ENCODE assay signal across 8 cellular contexts in the genomic region with DNA sequence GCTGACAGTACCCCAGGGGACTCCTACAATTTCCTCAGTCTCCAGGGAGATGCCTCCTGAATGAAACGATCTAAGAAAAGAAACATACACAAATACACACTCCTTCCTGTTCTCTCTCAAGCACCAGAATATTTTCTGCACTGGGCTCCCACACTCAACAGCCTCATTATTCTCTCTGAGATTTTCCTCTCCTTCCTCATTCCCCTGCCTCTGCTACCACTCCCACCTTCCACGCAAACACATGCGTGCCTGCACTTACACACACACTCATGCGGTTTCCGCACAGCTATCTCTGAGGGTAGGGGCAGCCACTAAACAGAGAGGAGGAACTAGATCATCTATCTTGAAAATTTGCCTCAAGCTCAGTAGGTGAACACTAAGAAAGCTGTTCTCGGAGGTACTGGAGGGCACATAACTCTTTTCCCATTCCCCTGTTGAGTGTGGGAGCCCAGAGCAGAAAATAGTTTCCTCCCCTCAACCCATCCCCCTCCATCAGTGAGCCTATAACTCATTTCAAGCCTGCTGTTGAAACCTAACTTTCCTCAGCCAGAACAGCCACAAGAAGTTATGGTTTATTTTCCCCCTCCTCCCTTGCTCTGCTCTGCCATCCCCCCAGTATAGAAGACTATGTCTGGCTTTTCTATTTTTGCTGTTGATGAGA. TPM values are rescaled to one million over a fixed set of nuclear protein-coding genes. Genes with fewer than 3 reads are reported as not detected.
DNase-seq lines count a peak whose midpoint lies in the region; ATAC-seq, FAIRE-seq and TF ChIP-seq lines count a peak whose summit lies in the region.

No MANE protein-coding gene starts in this region.

- intact Hi-C loops in sigmoid colon (cut with DNase I), result no loop called here

- DNase-seq in CMK (ENCODE audit: low read depth) (peak; percentile 45), left lobe of liver (ENCODE audit: low spot score) (no peak), islet precursor cell (no peak), sigmoid colon (no peak), RCC 7860 (ENCODE audit: low spot score) (no peak)
- DNase-seq in activated CD4-positive, alpha-beta T cell treated with anti-CD3 and anti-CD28 coated beads, Interleukin-2, amount 50 U/mL, for 4 hours, result peak; percentile 7 to 11

- H3K36me3 ChIP-seq in sigmoid colon, result no peaks in the 10 kb centered on the region

- H3K4me3 ChIP-seq in sigmoid colon, result no peak overlapping the region

- H3K9me3 ChIP-seq in sigmoid colon, result no peaks in the 10 kb centered on the region

- TF ChIP-seq CTCF in sigmoid colon (IDR thresholded peaks at IDR 0.05), result no peak

- ATAC-seq in GM19438 (IDR thresholded peaks at IDR 0.05; ENCODE audit: low read depth, unreplicated experiment) (peak; percentile 87), HG03432 (IDR thresholded peaks at IDR 0.05; ENCODE audit: unreplicated experiment) (peak; percentile 87), left lobe of liver (peak; percentile 15)

- no peak for TF ChIP-seq EP300 in sigmoid colon (IDR thresholded peaks at IDR 0.05)

- peaks cover 0 to 12% (median 5%) of the 10 kb centered on the region in 4 donors for H3K4me1 ChIP-seq in sigmoid colon

- WGBS in sigmoid colon, 2 donors, result 26 to 58% methylated on average over 6 of the region's 6 CpGs

- no peak for FAIRE-seq in RCC 7860 (lab: Jason Lieb, UNC)

- TF ChIP-seq POLR2A in sigmoid colon (IDR thresholded peaks at IDR 0.05), result no peak

- H3K27me3 ChIP-seq in sigmoid colon, result no peaks in the 10 kb centered on the region

- H3K27ac ChIP-seq in sigmoid colon, result no peak overlapping the region

RNA-seq across cellular contexts. Expression of gene TIPARP, which starts 30.5 kb away (rescaled TPM):
- 8.1 TPM for total RNA-seq in left lobe of liver
- 10 to 100 TPM; 25.3 to 42.8 (median 27.0) TPM for total RNA-seq in sigmoid colon
- 10 to 100 TPM; 12.2 to 26.6 (median 18.0) TPM for polyA plus RNA-seq in sigmoid colon

Comparison
In these comparisons a context has a peak if more than half of its experiments do, and no peak if none do; other contexts are left out.
1. DNase-seq: peak in CMK (single experiment) and activated CD4-positive, alpha-beta T cell treated with anti-CD3 and anti-CD28 coated beads, Interleukin-2, amount 50 U/mL, for 4 hours (2 of 2); none in left lobe of liver (single experiment), islet precursor cell (single experiment), sigmoid colon (single experiment) and RCC 7860 (single experiment).
2. ATAC-seq: peak in every context shown above with its lines; median percentile 87 in GM19438; 87 in HG03432; 15 in left lobe of liver.